ENCODE assay signal across 1 cellular context in genomic region chr9:127980056-127980705, GRCh38.
TF ChIP-seq lines count a peak whose summit lies in the region.

No MANE protein-coding gene starts in this region.

TF ChIP-seq in K562, 482 proteins besides CTCF, POLR2A, EP300 and RAD21 (continued from another document):
- TF ChIP-seq, protein P1, sequence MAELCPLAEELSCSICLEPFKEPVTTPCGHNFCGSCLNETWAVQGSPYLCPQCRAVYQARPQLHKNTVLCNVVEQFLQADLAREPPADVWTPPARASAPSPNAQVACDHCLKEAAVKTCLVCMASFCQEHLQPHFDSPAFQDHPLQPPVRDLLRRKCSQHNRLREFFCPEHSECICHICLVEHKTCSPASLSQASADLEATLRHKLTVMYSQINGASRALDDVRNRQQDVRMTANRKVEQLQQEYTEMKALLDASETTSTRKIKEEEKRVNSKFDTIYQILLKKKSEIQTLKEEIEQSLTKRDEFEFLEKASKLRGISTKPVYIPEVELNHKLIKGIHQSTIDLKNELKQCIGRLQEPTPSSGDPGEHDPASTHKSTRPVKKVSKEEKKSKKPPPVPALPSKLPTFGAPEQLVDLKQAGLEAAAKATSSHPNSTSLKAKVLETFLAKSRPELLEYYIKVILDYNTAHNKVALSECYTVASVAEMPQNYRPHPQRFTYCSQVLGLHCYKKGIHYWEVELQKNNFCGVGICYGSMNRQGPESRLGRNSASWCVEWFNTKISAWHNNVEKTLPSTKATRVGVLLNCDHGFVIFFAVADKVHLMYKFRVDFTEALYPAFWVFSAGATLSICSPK (IDR thresholded peaks at IDR 0.05; ENCODE audit: borderline replicate concordance): no peak
- TF ChIP-seq SMAD1 (IDR thresholded peaks at IDR 0.05; ENCODE audit: low read depth, low read length, partially characterized antibody): no peak
- TF ChIP-seq SNRNP70 (optimal IDR thresholded peaks at IDR 0.05; ENCODE audit: low read depth, low read length): no peak
- TF ChIP-seq SIN3A (IDR thresholded peaks at IDR 0.05; ENCODE audit: borderline replicate concordance in 2 of 2, control insufficient read depth in 1 of 2, low read depth in 2 of 2, low read length in 2 of 2): peak; percentile 38 to 59; a peak in 3 of 4 replicates
- no peak for TF ChIP-seq ZC3H11A (IDR thresholded peaks at IDR 0.05; ENCODE audit: low read depth, low read length)
- TF ChIP-seq USF2 (CRISPR knock-in tag; IDR thresholded peaks at IDR 0.05): no peak
- no peak for TF ChIP-seq GTF2B (IDR thresholded peaks at IDR 0.05; ENCODE audit: extremely low read depth, insufficient read length)
- TF ChIP-seq, protein P2, sequence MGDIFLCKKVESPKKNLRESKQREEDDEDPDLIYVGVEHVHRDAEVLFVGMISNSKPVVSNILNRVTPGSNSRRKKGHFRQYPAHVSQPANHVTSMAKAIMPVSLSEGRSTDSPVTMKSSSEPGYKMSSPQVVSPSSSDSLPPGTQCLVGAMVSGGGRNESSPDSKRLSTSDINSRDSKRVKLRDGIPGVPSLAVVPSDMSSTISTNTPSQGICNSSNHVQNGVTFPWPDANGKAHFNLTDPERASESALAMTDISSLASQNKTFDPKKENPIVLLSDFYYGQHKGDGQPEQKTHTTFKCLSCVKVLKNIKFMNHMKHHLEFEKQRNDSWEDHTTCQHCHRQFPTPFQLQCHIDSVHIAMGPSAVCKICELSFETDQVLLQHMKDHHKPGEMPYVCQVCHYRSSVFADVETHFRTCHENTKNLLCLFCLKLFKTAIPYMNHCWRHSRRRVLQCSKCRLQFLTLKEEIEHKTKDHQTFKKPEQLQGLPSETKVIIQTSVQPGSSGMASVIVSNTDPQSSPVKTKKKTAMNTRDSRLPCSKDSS (IDR thresholded peaks at IDR 0.05; ENCODE audit: low read depth, partially characterized antibody): no peak
- TF ChIP-seq CHD1 (IDR thresholded peaks at IDR 0.05; ENCODE audit: low read length): peak; percentile 28
- TF ChIP-seq MTA3 (IDR thresholded peaks at IDR 0.05; ENCODE audit: borderline replicate concordance): no peak
